Comparison of ENCODE assay signal across 29 cellular contexts in genomic region chr6:30832864-30833263, GRCh38.
"Had no signal": no experiment of that assay in that cellular context is flagged by ENCODE, and none has a peak within 500 bp of the region (broad histone marks: within the 10 kb centered on the region; RNA-seq: fewer than 3 reads in every experiment).

No MANE protein-coding gene starts in this region.

- H3K27ac Mint-ChIP-seq: progenitor cell of endocrine pancreas had no signal

- H3K36me3 Mint-ChIP-seq: brain had no signal

- H3K4me1 ChIP-seq: uterus had no signal

- H3K9me3 Mint-ChIP-seq: brain had no signal

- H3K4me2 ChIP-seq: hepatocyte had no signal

- H3K27me3 ChIP-seq: ascending aorta, cardiac muscle cell, colonic mucosa, gastrocnemius medialis, hepatocyte, ovary, right lobe of liver, testis, transverse colon, uterus had no signal

- ATAC-seq: activated CD4-positive, CD25-positive, alpha-beta regulatory T cell treated with anti-CD3 and anti-CD28 coated beads, Interleukin-2, amount 50 U/mL, for 24 hours; gastrocnemius medialis; mucosa of descending colon; right lobe of liver; stimulated activated naive CD8-positive, alpha-beta T cell treated with anti-CD3 and anti-CD28 coated beads, Interleukin-15, Interleukin-2, amounts not matched to agents 100 U/mL and 50 U/mL, for 24 hours had no signal

- H3K9me3 ChIP-seq: ascending aorta, colonic mucosa, gastrocnemius medialis, left ventricle myocardium inferior, mucosa of descending colon, ovary, right lobe of liver, testis, transverse colon, uterus had no signal

- FAIRE-seq: TTC549 had no signal

- H3K4me3 Mint-ChIP-seq: brain had no signal

- H3K79me2 ChIP-seq: hepatocyte had no signal

- H3K27me3 Mint-ChIP-seq: brain, progenitor cell of endocrine pancreas had no signal

- H2AFZ ChIP-seq: hepatocyte had no signal

- H3K36me3 ChIP-seq: ascending aorta, cardiac muscle cell, colonic mucosa, gastrocnemius medialis, left ventricle myocardium inferior, ovary, right lobe of liver, transverse colon, uterus, WERI-Rb-1 had no signal

- H3K27ac ChIP-seq: ascending aorta, cardiac muscle cell, colonic mucosa, gastrocnemius medialis, hepatocyte, left ventricle myocardium inferior, ovary, right lobe of liver, testis, transverse colon, uterus, WERI-Rb-1 had no signal

- DNase-seq: activated CD4-positive, alpha-beta T cell treated with anti-CD3 and anti-CD28 coated beads for 48 hours; activated CD4-positive, alpha-beta T cell treated with anti-CD3 and anti-CD28 coated beads, Interleukin-2, amount 50 U/mL, for 48 hours; activated naive CD4-positive, alpha-beta T cell; activated T-cell treated with anti-CD3 and anti-CD28 coated beads, Interleukin-2, amount 50 U/mL, for 48 hours; cerebellar nuclear complex; colonic mucosa; effector CD8-positive, alpha-beta T cell; erythroblast; gastrocnemius medialis; glutamatergic neuron; islet precursor cell; left ventricle myocardium inferior; ovary; right lobe of liver; stimulated activated CD4-positive, alpha-beta T cell treated with anti-CD3 and anti-CD28 coated beads, Interleukin-2, amount 100 ng/mL, for 48 hours; stimulated activated naive CD8-positive, alpha-beta T cell treated with anti-CD3 and anti-CD28 coated beads, Interleukin-15, Interleukin-2, amounts not matched to agents 100 U/mL and 50 U/mL, for 24 hours; testis; transverse colon; uterus; WERI-Rb-1 had no signal

- H3K4me3 ChIP-seq: ascending aorta, cardiac muscle cell, colonic mucosa, gastrocnemius medialis, hepatocyte, left ventricle myocardium inferior, lung, mucosa of descending colon, ovary, right lobe of liver, testis, transverse colon, uterus had no signal
